ENCODE assay signal across 17 cellular contexts in genomic region chr17:64540118-64540776, GRCh38.
"Had no signal": no experiment of that assay in that cellular context is flagged by ENCODE, and none has a peak within 500 bp of the region (broad histone marks: within the 10 kb centered on the region; RNA-seq: fewer than 3 reads in every experiment).

No MANE protein-coding gene starts in this region.

- DNase-seq: activated B cell treated with CpG ODN at 0.5 μM for 24 hours; activated CD4-positive, alpha-beta T cell treated with anti-CD3 and anti-CD28 coated beads, Interleukin-2, amount 50 U/mL, for 1 hour; activated gamma-delta T cell treated with Interleukin-2 at 50 U/mL for 16 hours; activated T-cell treated with anti-CD3 and anti-CD28 coated beads, Interleukin-2, amount 50 U/mL, for 48 hours; aorta; kidney; left ventricle myocardium superior; mesendoderm; ovary; stimulated activated CD4-positive, alpha-beta T cell treated with anti-CD3 and anti-CD28 coated beads, Interleukin-15, amount 100 ng/mL, for 24 hours; stimulated activated CD4-positive, alpha-beta T cell treated with anti-CD3 and anti-CD28 coated beads, Interleukin-4, amount 100 ng/mL, for 24 hours; T-helper 1 cell had no signal

- H3K27me3 ChIP-seq: breast epithelium, gastroesophageal sphincter, ovary had no signal

- ATAC-seq: gastroesophageal sphincter, left ventricle myocardium superior had no signal

- H3K9me3 Mint-ChIP-seq: activated B cell treated with CpG ODN at 0.5 μM for 24 hours; neural crest cell; stimulated activated naive CD8-positive, alpha-beta T cell treated with anti-CD3 and anti-CD28 coated beads, Interleukin-15, Interleukin-2, amounts not matched to agents 100 ng/mL and 50 ng/mL, for 24 hours had no signal

- H3K27ac Mint-ChIP-seq: activated B cell treated with CpG ODN at 0.5 μM for 24 hours; stimulated activated naive CD8-positive, alpha-beta T cell treated with anti-CD3 and anti-CD28 coated beads, Interleukin-15, Interleukin-2, amounts not matched to agents 100 ng/mL and 50 ng/mL, for 24 hours had no signal

- H3K4me3 Mint-ChIP-seq: activated B cell treated with CpG ODN at 0.5 μM for 24 hours; neural crest cell; stimulated activated naive CD8-positive, alpha-beta T cell treated with anti-CD3 and anti-CD28 coated beads, Interleukin-15, Interleukin-2, amounts not matched to agents 100 ng/mL and 50 ng/mL, for 24 hours had no signal

- H3K27ac ChIP-seq: breast epithelium, ovary, thoracic aorta had no signal

- H3K27me3 Mint-ChIP-seq: activated B cell treated with CpG ODN at 0.5 μM for 24 hours; stimulated activated naive CD8-positive, alpha-beta T cell treated with anti-CD3 and anti-CD28 coated beads, Interleukin-15, Interleukin-2, amounts not matched to agents 100 ng/mL and 50 ng/mL, for 24 hours had no signal

- FAIRE-seq: kidney had no signal

- H3K4me3 ChIP-seq: breast epithelium, gastroesophageal sphincter, ovary, thoracic aorta had no signal

- H3K4me1 Mint-ChIP-seq: activated B cell treated with CpG ODN at 0.5 μM for 24 hours, neural crest cell had no signal

- H3K36me3 ChIP-seq: breast epithelium, ovary had no signal

- H3K9me3 ChIP-seq: breast epithelium, gastroesophageal sphincter, ovary, thoracic aorta had no signal

- H3K4me1 ChIP-seq: breast epithelium, gastroesophageal sphincter had no signal
